Comparison of ENCODE assay signal across 25 cellular contexts in genomic region chr12:69929125-69929524, GRCh38.
DNase-seq lines count a peak whose midpoint lies in the region; ATAC-seq, FAIRE-seq and TF ChIP-seq lines count a peak whose summit lies in the region.
"Had no signal": no experiment of that assay in that cellular context is flagged by ENCODE, and none has a peak within 500 bp of the region (broad histone marks: within the 10 kb centered on the region; RNA-seq: fewer than 3 reads in every experiment).

No MANE protein-coding gene starts in this region.

- H3K4me1 ChIP-seq in HEK293 (ENCODE audit: control insufficient read depth, insufficient read depth, low read length) = no peaks in the 10 kb centered on the region
- H3K4me1 ChIP-seq in astrocyte (ENCODE audit: insufficient read depth, low read length) = no peaks in the 10 kb centered on the region
- H3K4me1 ChIP-seq in CD8-positive, alpha-beta T cell (ENCODE audit: insufficient read depth, low read length) = no peaks in the 10 kb centered on the region
- H3K4me1 ChIP-seq: adrenal gland had no signal

- no peaks in the 10 kb centered on the region for H4K20me1 ChIP-seq in astrocyte (ENCODE audit: insufficient read depth, low read length)

- TF ChIP-seq CTCF in HEK293 (tag by site-specific recombination; IDR thresholded peaks at IDR 0.05) (no peak), astrocyte (IDR thresholded peaks at IDR 0.05; ENCODE audit: insufficient read depth, low read depth, low read length) (no peak), GM10266 (IDR thresholded peaks at IDR 0.05; ENCODE audit: control insufficient read depth, insufficient read depth, low read depth, missing control alignments) (no peak)
- TF ChIP-seq CTCF in CD8-positive, alpha-beta T cell (IDR thresholded peaks at IDR 0.05) = no peak

- H3K36me3 ChIP-seq in HEK293 (ENCODE audit: control insufficient read depth in 2 of 2, insufficient read depth in 1 of 2, low read length in 2 of 2) = no peaks in the 10 kb centered on the region
- no peaks in the 10 kb centered on the region for H3K36me3 ChIP-seq in astrocyte (ENCODE audit: insufficient read depth, low read length)
- H3K36me3 ChIP-seq in CD8-positive, alpha-beta T cell (ENCODE audit: insufficient read depth, low read length) = no peaks in the 10 kb centered on the region
- H3K36me3 ChIP-seq: adrenal gland, ovary, spleen, thoracic aorta had no signal

- POLR2A ChIA-PET in HEK293 (lab: Yijun Ruan, JAX) = no interaction called here
- POLR2A ChIA-PET in activated CD4-positive, alpha-beta T cell treated with anti-CD3 and anti-CD28 coated beads, Interleukin-2, amount 10 ng/mL, durations not matched to agents 7 days and 5 days (lab: Charles Lee) = no interaction called here
- POLR2A ChIA-PET in CD8-positive, alpha-beta T cell (lab: Charles Lee) = no interaction called here

- no peaks in the 10 kb centered on the region for H3K36me3 Mint-ChIP-seq in astrocyte (ENCODE audit: low read depth, unreplicated experiment)
- H3K36me3 Mint-ChIP-seq in activated CD4-positive, alpha-beta T cell treated with anti-CD3 and anti-CD28 coated beads, Interleukin-2, amount 10 ng/mL, durations not matched to agents 7 days and 5 days (ENCODE audit: low read depth) = no peaks in the 10 kb centered on the region
- H3K36me3 Mint-ChIP-seq in CD8-positive, alpha-beta T cell = no peaks in the 10 kb centered on the region
- H3K36me3 Mint-ChIP-seq: natural killer cell had no signal

- no peak overlapping the region for H3K9ac ChIP-seq in astrocyte (ENCODE audit: low read length)

- H3K4me1 Mint-ChIP-seq in astrocyte (ENCODE audit: low read depth, unreplicated experiment) = peaks cover 42% of the 10 kb centered on the region
- no peaks in the 10 kb centered on the region for H3K4me1 Mint-ChIP-seq in activated CD4-positive, alpha-beta T cell treated with anti-CD3 and anti-CD28 coated beads, Interleukin-2, amount 10 ng/mL, durations not matched to agents 7 days and 5 days
- no peaks in the 10 kb centered on the region for H3K4me1 Mint-ChIP-seq in CD8-positive, alpha-beta T cell (ENCODE audit: low read depth)
- H3K4me1 Mint-ChIP-seq: central memory CD8-positive, alpha-beta T cell had no signal

- no peak for FAIRE-seq in astrocyte (lab: Jason Lieb, UNC)
- FAIRE-seq: HepG2, TTC549 had no signal

- peak; percentile 42 for DNase-seq in astrocyte (ENCODE audit: low read depth)
- DNase-seq in islet precursor cell = peak; percentile 82
- no peak for DNase-seq in activated CD4-positive, alpha-beta T cell treated with anti-CD3 and anti-CD28 coated beads, Interleukin-2, amount 10 ng/mL, durations not matched to agents 7 days and 5 days
- DNase-seq in CD8-positive, alpha-beta T cell = no peak
- DNase-seq in GM10266 (ENCODE audit: extremely low spot score) = no peak
- DNase-seq in superior temporal gyrus (ENCODE audit: extremely low spot score) = no peak
- DNase-seq: activated naive CD4-positive, alpha-beta T cell; activated T-cell treated with anti-CD3 and anti-CD28 coated beads, Interleukin-2, amount 50 U/mL, for 24 hours; adrenal gland; H7; Kasumi-1; natural killer cell; NCI-H1105; NCI-H2029; ovary; RPMI8226; spleen; stimulated activated CD4-positive, alpha-beta T cell treated with anti-CD3 and anti-CD28 coated beads, Interleukin-4, amount 100 ng/mL, for 1 hour; stimulated activated naive CD4-positive, alpha-beta T cell; T-helper 1 cell had no signal

- H2AFZ ChIP-seq in astrocyte (ENCODE audit: low read depth, low read length) = no peak overlapping the region

- no peak overlapping the region for H3K4me3 Mint-ChIP-seq in astrocyte (ENCODE audit: unreplicated experiment)
- no peak overlapping the region for H3K4me3 Mint-ChIP-seq in activated CD4-positive, alpha-beta T cell treated with anti-CD3 and anti-CD28 coated beads, Interleukin-2, amount 10 ng/mL, durations not matched to agents 7 days and 5 days
- no peak overlapping the region for H3K4me3 Mint-ChIP-seq in CD8-positive, alpha-beta T cell
- H3K4me3 Mint-ChIP-seq: activated T-cell treated with anti-CD3 and anti-CD28 coated beads, Interleukin-2, amount 50 U/mL, for 24 hours; central memory CD8-positive, alpha-beta T cell; natural killer cell had no signal

- intact Hi-C loops in CD8-positive, alpha-beta T cell (cut with DNase I, micrococcal nuclease) = no loop called here

- H3K4me3 ChIP-seq in HEK293 (ENCODE audit: low read depth, low read length) (no peak overlapping the region), astrocyte (ENCODE audit: insufficient read depth, low read depth, low read length) (no peak overlapping the region)
- H3K4me3 ChIP-seq in CD8-positive, alpha-beta T cell (ENCODE audit: low read depth, low read length) = no peak overlapping the region
- H3K4me3 ChIP-seq: adrenal gland, ovary, spleen, thoracic aorta had no signal

- no peaks in the 10 kb centered on the region for H3K27me3 ChIP-seq in astrocyte (ENCODE audit: insufficient read depth, low read length)
- no peaks in the 10 kb centered on the region for H3K27me3 ChIP-seq in CD8-positive, alpha-beta T cell (ENCODE audit: insufficient read depth, low read length)
- H3K27me3 ChIP-seq: adrenal gland, ovary, spleen had no signal

- H3K9me3 Mint-ChIP-seq in astrocyte (ENCODE audit: unreplicated experiment) = no peaks in the 10 kb centered on the region
- no peaks in the 10 kb centered on the region for H3K9me3 Mint-ChIP-seq in activated CD4-positive, alpha-beta T cell treated with anti-CD3 and anti-CD28 coated beads, Interleukin-2, amount 10 ng/mL, durations not matched to agents 7 days and 5 days
- H3K9me3 Mint-ChIP-seq in CD8-positive, alpha-beta T cell = no peaks in the 10 kb centered on the region
- H3K9me3 Mint-ChIP-seq: activated T-cell treated with anti-CD3 and anti-CD28 coated beads, Interleukin-2, amount 50 U/mL, for 24 hours; central memory CD8-positive, alpha-beta T cell; natural killer cell had no signal

- H3K27ac ChIP-seq in HEK293 (ENCODE audit: extremely low read depth, low read depth, low read length) (no peak overlapping the region), astrocyte (ENCODE audit: low read depth, low read length) (no peak overlapping the region)
- no peak overlapping the region for H3K27ac ChIP-seq in CD8-positive, alpha-beta T cell (ENCODE audit: low read depth, low read length)
- H3K27ac ChIP-seq: adrenal gland, ovary, spleen, thoracic aorta had no signal

- no peak for ATAC-seq in CD8-positive, alpha-beta T cell
- ATAC-seq: HepG2, natural killer cell had no signal

- H3K9me3 ChIP-seq in HEK293 (ENCODE audit: control insufficient read depth, insufficient read depth, low read depth, low read length) = no peaks in the 10 kb centered on the region
- H3K9me3 ChIP-seq in astrocyte (ENCODE audit: insufficient read depth, low read depth, low read length) = no peaks in the 10 kb centered on the region
- H3K9me3 ChIP-seq in CD8-positive, alpha-beta T cell (ENCODE audit: low read length) = no peaks in the 10 kb centered on the region
- H3K9me3 ChIP-seq: adrenal gland, ovary, spleen, thoracic aorta had no signal

- H3K27ac Mint-ChIP-seq in astrocyte (ENCODE audit: unreplicated experiment) = no peak overlapping the region
- H3K27ac Mint-ChIP-seq in activated CD4-positive, alpha-beta T cell treated with anti-CD3 and anti-CD28 coated beads, Interleukin-2, amount 10 ng/mL, durations not matched to agents 7 days and 5 days = no peak overlapping the region
- H3K27ac Mint-ChIP-seq in CD8-positive, alpha-beta T cell = no peak overlapping the region
- H3K27ac Mint-ChIP-seq: activated T-cell treated with anti-CD3 and anti-CD28 coated beads, Interleukin-2, amount 50 U/mL, for 24 hours; natural killer cell had no signal

- peak overlapping the region; percentile 10 for H3K4me2 ChIP-seq in astrocyte (ENCODE audit: low read length)

- CTCF ChIA-PET in HEK293 (lab: Yijun Ruan, JAX) = interaction anchor here (1.0 kb wide), 1 partner anchor 29 kb away, joined by 3 read pairs; no protein-coding TSS in a partner anchor
- CTCF ChIA-PET in activated CD4-positive, alpha-beta T cell treated with anti-CD3 and anti-CD28 coated beads, Interleukin-2, amount 10 ng/mL, durations not matched to agents 7 days and 5 days (lab: Charles Lee) = no interaction called here
- CTCF ChIA-PET in CD8-positive, alpha-beta T cell (lab: Charles Lee) = no interaction called here

- H3K27me3 Mint-ChIP-seq in astrocyte (ENCODE audit: low read depth, unreplicated experiment) = no peaks in the 10 kb centered on the region
- peaks cover 11% of the 10 kb centered on the region for H3K27me3 Mint-ChIP-seq in activated CD4-positive, alpha-beta T cell treated with anti-CD3 and anti-CD28 coated beads, Interleukin-2, amount 10 ng/mL, durations not matched to agents 7 days and 5 days
- peaks cover 16% of the 10 kb centered on the region for H3K27me3 Mint-ChIP-seq in CD8-positive, alpha-beta T cell (ENCODE audit: low read depth)

- H3K79me2 ChIP-seq in astrocyte (ENCODE audit: insufficient read depth, low read length) = no peaks in the 10 kb centered on the region

TF ChIP-seq in HEK293, 187 proteins besides CTCF, POLR2A, EP300 and RAD21:
- TF ChIP-seq ZNF596 (tag by site-specific recombination; IDR thresholded peaks at IDR 0.05) (no peak), ZNF324 (tag by site-specific recombination; IDR thresholded peaks at IDR 0.05) (no peak), ZFHX2 (tag by site-specific recombination; conservative IDR thresholded peaks at IDR 0.05) (0 out of 2 replicates have a peak, but pooled peaks have one; percentile 10)

Comparison
In these comparisons a context has a peak if more than half of its experiments do, and no peak if none do; other contexts are left out.
1. DNase-seq: peak in astrocyte (single experiment) and islet precursor cell (single experiment); none in activated CD4-positive, alpha-beta T cell treated with anti-CD3 and anti-CD28 coated beads, Interleukin-2, amount 10 ng/mL, durations not matched to agents 7 days and 5 days (single experiment), CD8-positive, alpha-beta T cell (0 of 7), GM10266 (single experiment) and superior temporal gyrus (single experiment).